ENCODE assay signal across 31 cellular contexts in the genomic region with DNA sequence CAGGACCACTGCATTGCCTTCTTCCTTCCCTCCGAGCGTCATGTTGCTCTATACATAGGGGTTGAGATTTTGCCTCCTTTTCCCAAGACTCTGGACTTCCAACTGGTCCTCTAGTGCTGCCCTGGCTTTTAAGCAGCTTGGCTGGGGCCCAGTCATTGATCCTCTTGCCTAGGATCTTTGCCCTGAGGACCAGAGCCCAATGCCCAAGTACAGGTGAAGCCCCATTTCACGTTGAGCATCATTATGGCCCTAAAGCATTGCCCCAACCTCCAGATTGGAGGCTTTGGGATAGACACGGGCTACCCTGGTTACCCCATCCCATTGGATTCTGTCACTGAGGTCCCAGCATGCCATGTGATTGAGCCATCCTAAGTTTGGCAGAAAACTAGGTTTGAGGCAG. TPM values are rescaled to one million over a fixed set of nuclear protein-coding genes. Genes with fewer than 3 reads are reported as not detected.
"Had no signal": no experiment of that assay in that cellular context is flagged by ENCODE, and none has a peak within 500 bp of the region (broad histone marks: within the 10 kb centered on the region; RNA-seq: fewer than 3 reads in every experiment).

No MANE protein-coding gene starts in this region.

- ATAC-seq: effector memory CD8-positive, alpha-beta T cell; esophagus mucosa; foreskin keratinocyte; gastrocnemius medialis; gastroesophageal sphincter had no signal

- H3K9me3 ChIP-seq: colonic mucosa, esophagus muscularis mucosa, esophagus squamous epithelium, gastrocnemius medialis, gastroesophageal sphincter had no signal

- H3K27ac ChIP-seq: colonic mucosa, coronary artery, dorsolateral prefrontal cortex, epithelial cell of prostate, esophagus muscularis mucosa, esophagus squamous epithelium, foreskin keratinocyte, gastrocnemius medialis, gastroesophageal sphincter had no signal

- FAIRE-seq: colon, endometrium, endothelial cell of umbilical vein, frontal cortex had no signal

- H3K4me3 ChIP-seq: colonic mucosa, coronary artery, dorsolateral prefrontal cortex, esophagus muscularis mucosa, esophagus squamous epithelium, gastrocnemius medialis, gastroesophageal sphincter had no signal

- H3K27me3 ChIP-seq: colonic mucosa, dorsolateral prefrontal cortex, esophagus muscularis mucosa, foreskin keratinocyte, gastrocnemius medialis had no signal

- H3K4me1 ChIP-seq: esophagus squamous epithelium, foreskin keratinocyte, gastrocnemius medialis, gastroesophageal sphincter had no signal

- H3K36me3 ChIP-seq: colonic mucosa, esophagus muscularis mucosa, esophagus squamous epithelium, gastrocnemius medialis, gastroesophageal sphincter had no signal

- DNase-seq: colonic mucosa; cortex of kidney; dermis blood vessel endothelial cell; dorsolateral prefrontal cortex; effector CD4-positive, alpha-beta T cell; effector CD8-positive, alpha-beta T cell; effector memory CD4-positive, alpha-beta T cell; effector memory CD8-positive, alpha-beta T cell; endodermal cell; erythroblast; esophagus squamous epithelium; foreskin fibroblast; foreskin keratinocyte; foreskin melanocyte; gastrocnemius medialis; glutamatergic neuron; head of caudate nucleus had no signal

RNA-seq across cellular contexts. Expression of a gene that starts 47.7 kb away (rescaled TPM):
- total RNA-seq: chondrocyte, colonic mucosa, dermis blood vessel endothelial cell, dermis microvascular lymphatic vessel endothelial cell, endodermal cell, endothelial cell of umbilical vein, epithelial cell of proximal tubule, esophagus mucosa, fibroblast of villous mesenchyme, foreskin keratinocyte, glomerular endothelial cell had no signal
- polyA plus RNA-seq: endothelial cell of umbilical vein, foreskin keratinocyte had no signal

RNA-seq across cellular contexts. Expression of a gene that starts 50.7 kb away (rescaled TPM):
- total RNA-seq: dermis blood vessel endothelial cell, dermis microvascular lymphatic vessel endothelial cell, endothelial cell of umbilical vein, epithelial cell of proximal tubule, foreskin keratinocyte, glomerular endothelial cell had no signal
- polyA plus RNA-seq: endothelial cell of umbilical vein, foreskin keratinocyte had no signal
